11 cellular contexts compared by ENCODE assay signal in genomic region chr21:41316200-41316599, GRCh38. TPM values are rescaled to one million over a fixed set of nuclear protein-coding genes. Genes with fewer than 3 reads are reported as not detected.
DNase-seq lines count a peak whose midpoint lies in the region; ATAC-seq and TF ChIP-seq lines count a peak whose summit lies in the region.
"Had no signal": no experiment of that assay in that cellular context is flagged by ENCODE, and none has a peak within 500 bp of the region (broad histone marks: within the 10 kb centered on the region; RNA-seq: fewer than 3 reads in every experiment).

No MANE protein-coding gene starts in this region.

- H3K27ac Mint-ChIP-seq in GM23338, result no peak overlapping the region

- no peaks in the 10 kb centered on the region for H3K9me2 ChIP-seq in GM23338 (ENCODE audit: insufficient read depth)

- intact Hi-C loops in left colon (cut with DNase I, micrococcal nuclease), result no loop called here

- peaks cover 5% of the 10 kb centered on the region for H3K4me1 Mint-ChIP-seq in GM23338

- H3K9me3 Mint-ChIP-seq in GM23338, result no peaks in the 10 kb centered on the region; the same call in 2 of the 3 replicates

- no peaks in the 10 kb centered on the region for H3K9me3 ChIP-seq in ectodermal cell (ENCODE audit: control insufficient read depth, low read length)

- H3K36me3 Mint-ChIP-seq in GM23338 (ENCODE audit: low read depth), result no peaks in the 10 kb centered on the region

- peaks cover 5% of the 10 kb centered on the region for H3K4me1 ChIP-seq in GM23338 (ENCODE audit: insufficient read depth)
- no peaks in the 10 kb centered on the region for H3K4me1 ChIP-seq in ectodermal cell (ENCODE audit: control insufficient read depth, insufficient read depth, low read length)
- no peaks in the 10 kb centered on the region for H3K4me1 ChIP-seq in rectal smooth muscle tissue (ENCODE audit: control insufficient read depth, insufficient read depth, low read length)

- H3K4me3 ChIP-seq in GM23338, result peak overlapping the region; percentile 68
- peak overlapping the region; percentile 41 for H3K4me3 ChIP-seq in ectodermal cell (ENCODE audit: insufficient read depth, low read depth, low read length)
- H3K4me3 ChIP-seq in rectal smooth muscle tissue (ENCODE audit: low read length), result peak overlapping the region; percentile 28

- WGBS in ectodermal cell, 2 experiments, result 41 to 43% methylated on average over 11 of the region's 11 CpGs

- peak overlapping the region; percentile 79 for H3K4me3 Mint-ChIP-seq in GM23338

- peak overlapping the region; percentile 92 for H3K4me2 ChIP-seq in GM23338

- H4K20me1 ChIP-seq in GM23338 (replicated peaks; ENCODE audit: insufficient read depth), result no peaks in the 10 kb centered on the region

- H3K9ac ChIP-seq in rectal smooth muscle tissue (ENCODE audit: low read length), result no peak overlapping the region

- H3F3A ChIP-seq in GM23338 (replicated peaks; ENCODE audit: low read depth), result no peaks in the 10 kb centered on the region

- no peak for TF ChIP-seq CTCF in GM23338 (conservative IDR thresholded peaks at IDR 0.05; ENCODE audit: low read depth in 2 of 2)

- H3K36me3 ChIP-seq in GM23338 (ENCODE audit: insufficient read depth) (no peaks in the 10 kb centered on the region), ectodermal cell (ENCODE audit: control insufficient read depth, insufficient read depth, low read length) (no peaks in the 10 kb centered on the region), rectal smooth muscle tissue (ENCODE audit: control insufficient read depth, insufficient read depth, low read length) (no peaks in the 10 kb centered on the region)

- H3K27me3 ChIP-seq in GM23338 (ENCODE audit: insufficient read depth) (peaks cover 24% of the 10 kb centered on the region), ectodermal cell (ENCODE audit: control insufficient read depth, insufficient read depth, low read length, poor library complexity, severe bottlenecking) (peaks cover 36% of the 10 kb centered on the region), rectal smooth muscle tissue (ENCODE audit: control insufficient read depth, insufficient read depth, low read length) (peaks cover 11% of the 10 kb centered on the region)

- peak overlapping the region; percentile 96 for H2AFZ ChIP-seq in GM23338

- ATAC-seq in GM23338, result peak; percentile 11
- peak; percentile 49 for ATAC-seq in left colon
- ATAC-seq in HG03457 (IDR thresholded peaks at IDR 0.05; ENCODE audit: unreplicated experiment), result no peak
- no peak for ATAC-seq in HG03442 (IDR thresholded peaks at IDR 0.05; ENCODE audit: unreplicated experiment)

- DNase-seq in GM23338 (ENCODE audit: low spot score) (no peak), left colon (no peak), SK-N-DZ (ENCODE audit: low spot score) (no peak), middle frontal gyrus (ENCODE audit: extremely low spot score, low spot score) (no peak)
- DNase-seq: activated T-cell treated with anti-CD3 and anti-CD28 coated beads, Interleukin-2, amount 50 U/mL, for 48 hours; GF-D8; stimulated activated naive CD4-positive, alpha-beta T cell had no signal

- H3K27ac ChIP-seq in GM23338 (ENCODE audit: low read depth) (no peak overlapping the region), ectodermal cell (ENCODE audit: insufficient read depth, low read depth, low read length, poor library complexity, severe bottlenecking) (no peak overlapping the region), rectal smooth muscle tissue (ENCODE audit: low read depth, low read length) (no peak overlapping the region)

- H3K27me3 Mint-ChIP-seq in GM23338 (ENCODE audit: insufficient read depth, low read depth, poor library complexity), result peaks cover 14% of the 10 kb centered on the region

- H3K79me2 ChIP-seq in GM23338 (replicated peaks; ENCODE audit: insufficient read depth), result no peaks in the 10 kb centered on the region

TF ChIP-seq in GM23338, 12 proteins besides CTCF, POLR2A, EP300 and RAD21 (continues in another document):
- no peak for TF ChIP-seq JUNB (IDR thresholded peaks at IDR 0.05; ENCODE audit: unreplicated experiment)
- TF ChIP-seq ETS1 (IDR thresholded peaks at IDR 0.05), result no peak
- TF ChIP-seq EZH2 (IDR thresholded peaks at IDR 0.05; ENCODE audit: low read depth, unreplicated experiment), result no peak
- no peak for TF ChIP-seq ZNF114 (CRISPR knock-in tag; IDR thresholded peaks at IDR 0.05)
- TF ChIP-seq POLR2AphosphoS5 (IDR thresholded peaks at IDR 0.05; ENCODE audit: low read depth), result no peak
- TF ChIP-seq STAT1 (IDR thresholded peaks at IDR 0.05; ENCODE audit: unreplicated experiment), result no peak
- TF ChIP-seq ZNF331 (CRISPR knock-in tag; IDR thresholded peaks at IDR 0.05; ENCODE audit: low read depth), result no peak

RNA-seq across cellular contexts. Expression of gene FAM3B, which starts 0.4 kb away (rescaled TPM):
- 0.74 and 2.5 TPM in 2 replicates for total RNA-seq in GM23338 (2014; rRNA removed; shearing (Covaris generic))
- polyA plus RNA-seq in GM23338 (2016; fragmentation: Nextera tagmentation; extraction: Ambion mirVana), result 2.5 and 3.6 TPM in 2 replicates
- not detected for polyA plus RNA-seq in ectodermal cell (2013, experiment 1 of 4)
- not detected for polyA plus RNA-seq in ectodermal cell (2013, experiment 2 of 4)
- polyA plus RNA-seq in ectodermal cell (2013, experiment 3 of 4), result not detected
- polyA plus RNA-seq in ectodermal cell (2013, experiment 4 of 4), result not detected
- total RNA-seq in left colon, result 1 to 10 TPM in 1 of 2 donors, under 1 TPM in 1; 0.98 to 1.2 TPM
- 0.21 TPM in 1 of 2 replicates, not detected in the other for polyA plus RNA-seq in SK-N-DZ (2014; cell fraction: cytosol; rRNA removed)
- polyA plus RNA-seq in SK-N-DZ (2014; cell fraction: nucleus; rRNA removed), result not detected in 2 replicates

RNA-seq across cellular contexts. Expression of gene MX2, which starts 45.6 kb away (rescaled TPM):
- 8.1 and 9.2 TPM in 2 replicates for total RNA-seq in GM23338 (2014; rRNA removed; shearing (Covaris generic))
- 5.4 and 6.1 TPM in 2 replicates for polyA plus RNA-seq in GM23338 (2016; fragmentation: Nextera tagmentation; extraction: Ambion mirVana)
- 3.1 TPM for polyA plus RNA-seq in ectodermal cell (2013, experiment 1 of 4)
- 1.6 TPM for polyA plus RNA-seq in ectodermal cell (2013, experiment 2 of 4)
- 1.7 TPM for polyA plus RNA-seq in ectodermal cell (2013, experiment 3 of 4)
- 1.2 TPM for polyA plus RNA-seq in ectodermal cell (2013, experiment 4 of 4)
- total RNA-seq in left colon, result 1 to 10 TPM; 3.8 TPM
- polyA plus RNA-seq in SK-N-DZ (2014; cell fraction: cytosol; rRNA removed), result not detected in 2 replicates
- not detected in 2 replicates for polyA plus RNA-seq in SK-N-DZ (2014; cell fraction: nucleus; rRNA removed)

Comparison
In these comparisons a context has a peak if more than half of its experiments do, and no peak if none do; other contexts are left out.
1. ATAC-seq: peak in GM23338 (single experiment) and left colon (single experiment); none in HG03457 (single experiment) and HG03442 (single experiment).
2. Peak in every context shown above with its lines, with median percentiles within 50 percentile points of each other: H3K4me3 ChIP-seq.